In genomic region chr6:783966-784365, GRCh38 we compare ENCODE assay signal across 23 cellular contexts.
"Had no signal": no experiment of that assay in that cellular context is flagged by ENCODE, and none has a peak within 500 bp of the region (broad histone marks: within the 10 kb centered on the region; RNA-seq: fewer than 3 reads in every experiment).

No MANE protein-coding gene starts in this region.

- H3K9me3 ChIP-seq: SJSA1 had no signal

- H3K27me3 ChIP-seq: SJSA1 had no signal

- H3K36me3 ChIP-seq: SJSA1 had no signal

- H3K27ac ChIP-seq: HL-60, KMS-11, SJSA1, SK-N-MC had no signal

- ATAC-seq: K562 had no signal

- H3K9me3 Mint-ChIP-seq: IgD-negative memory B cell had no signal

- H3K4me2 ChIP-seq: KMS-11 had no signal

- H3K9ac ChIP-seq: KMS-11 had no signal

- H3K4me3 ChIP-seq: K562, SJSA1, SK-N-MC had no signal

- H3K27ac Mint-ChIP-seq: IgD-negative memory B cell had no signal

- DNase-seq: Kasumi-1, MM.1S, NCI-H1092 treated with DMSO at 0.1 percent for 48 hours, NCI-H1436, NCI-H187, NCI-H2029, NCI-H2081 treated with DMSO at 0.1 percent for 48 hours, NCI-H2171, NCI-H226, NCI-H446, NCI-H510A, NCI-H524 treated with DMSO at 0.1 percent for 48 hours, NCI-H69, NCI-H774, Right ventricle myocardium superior, RPMI8226, SIG-M5 had no signal

- H3K4me3 Mint-ChIP-seq: IgD-negative memory B cell had no signal

- H3K4me1 ChIP-seq: SJSA1 had no signal
